Comparison of ENCODE assay signal across 9 cellular contexts in the genomic region with DNA sequence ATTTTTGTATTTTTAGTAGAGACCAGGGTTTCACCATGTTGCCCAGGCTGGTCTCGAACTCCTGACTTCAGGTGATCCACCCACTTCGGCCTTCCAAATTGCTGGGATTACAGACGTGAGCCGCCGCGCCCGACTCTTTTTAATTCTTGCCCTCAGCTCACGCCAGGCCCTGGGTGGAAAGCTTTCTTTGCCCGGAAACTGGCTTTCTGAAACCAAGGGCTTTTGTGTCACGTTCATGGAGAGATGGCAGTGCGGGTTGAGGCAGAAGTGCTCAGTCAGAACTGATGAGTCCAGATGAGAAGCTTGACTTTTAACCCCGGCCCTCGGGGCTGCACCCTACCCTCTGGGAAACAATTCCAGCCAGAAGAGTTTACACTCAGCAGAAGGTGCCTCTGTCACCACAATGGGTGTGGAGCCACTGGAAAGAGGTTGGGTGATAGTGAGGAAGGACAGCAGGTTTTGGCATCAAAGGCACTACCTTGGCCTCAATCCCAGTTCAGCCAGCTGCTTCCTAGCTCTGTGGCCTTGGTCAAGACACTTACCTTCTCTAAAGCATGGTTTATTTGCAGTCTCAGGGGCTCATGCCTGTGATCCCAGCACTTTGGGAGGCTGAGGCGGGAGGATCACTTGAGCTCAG. TPM values are rescaled to one million over a fixed set of nuclear protein-coding genes. Genes with fewer than 3 reads are reported as not detected.
A peak's percentile ranks its signal among the peaks of the same experiment; 100 is the strongest.
DNase-seq lines count a peak whose midpoint lies in the region; TF ChIP-seq lines count a peak whose summit lies in the region.
"Had no signal": no experiment of that assay in that cellular context is flagged by ENCODE, and none has a peak within 500 bp of the region (broad histone marks: within the 10 kb centered on the region; RNA-seq: fewer than 3 reads in every experiment).

No MANE protein-coding gene starts in this region.

- H3K36me3 ChIP-seq in liver (ENCODE audit: control insufficient read depth in 4 of 4, insufficient read depth in 3 of 4, low read depth in 1 of 4, low read length in 3 of 4) (no peaks in the 10 kb centered on the region), suprapubic skin (no peaks in the 10 kb centered on the region)
- H3K36me3 ChIP-seq: cardiac muscle cell had no signal

- H3K36me3 Mint-ChIP-seq in activated T-helper 1 cell treated with anti-CD3 and anti-CD28 coated beads, Interleukin-12 subunit alpha, Interleukin-12 subunit beta, Interleukin-2, Interleukin-4 antibody, amounts not matched to agents 30 ng/mL and 10 ng/mL and 1 ng/mL, durations not matched to agents 14 hours and 24 hours and 36 hours (ENCODE audit: low read depth): peaks cover 8% of the 10 kb centered on the region

- H3K4me3 ChIP-seq in liver (ENCODE audit: low read depth in 1 of 3, low read length in 3 of 3): no peak overlapping the region
- H3K4me3 ChIP-seq in suprapubic skin: peak overlapping the region; percentile 80

- H3K27ac Mint-ChIP-seq in activated T-helper 1 cell treated with anti-CD3 and anti-CD28 coated beads, Interleukin-12 subunit alpha, Interleukin-12 subunit beta, Interleukin-2, Interleukin-4 antibody, amounts not matched to agents 30 ng/mL and 10 ng/mL and 1 ng/mL, durations not matched to agents 14 hours and 24 hours and 36 hours: peak overlapping the region; percentile 34

- H3K27ac ChIP-seq in liver (ENCODE audit: low read depth in 1 of 2, low read length in 2 of 2) (no peak overlapping the region), suprapubic skin (peak overlapping the region; percentile 96)

- DNase-seq in DMS53 (lab: John Stamatoyannopoulos, UW) (peak; percentile 22), DMS53 treated with DMSO at 0.1 percent for 48 hours (lab: John Stamatoyannopoulos, UW; ENCODE audit: unreplicated experiment) (no peak), suprapubic skin (ENCODE audit: low spot score in 2 of 2) (no peak), NK-92 (lab: John Stamatoyannopoulos, UW; ENCODE audit: unreplicated experiment) (no peak), CD1c-positive myeloid dendritic cell (ENCODE audit: extremely low spot score) (no peak)
- no peak for DNase-seq in activated T-helper 1 cell treated with anti-CD3 and anti-CD28 coated beads, Interleukin-12 subunit alpha, Interleukin-12 subunit beta, Interleukin-2, Interleukin-4 antibody, amounts not matched to agents 30 ng/mL and 10 ng/mL and 1 ng/mL, durations not matched to agents 14 hours and 24 hours and 36 hours (ENCODE audit: low spot score)
- DNase-seq in activated CD4-positive, alpha-beta T cell treated with anti-CD3 and anti-CD28 coated beads for 1 hour: no peak

- peak overlapping the region; percentile 54 for H3K4me3 Mint-ChIP-seq in activated T-helper 1 cell treated with anti-CD3 and anti-CD28 coated beads, Interleukin-12 subunit alpha, Interleukin-12 subunit beta, Interleukin-2, Interleukin-4 antibody, amounts not matched to agents 30 ng/mL and 10 ng/mL and 1 ng/mL, durations not matched to agents 14 hours and 24 hours and 36 hours

- H3K27me3 Mint-ChIP-seq in activated T-helper 1 cell treated with anti-CD3 and anti-CD28 coated beads, Interleukin-12 subunit alpha, Interleukin-12 subunit beta, Interleukin-2, Interleukin-4 antibody, amounts not matched to agents 30 ng/mL and 10 ng/mL and 1 ng/mL, durations not matched to agents 14 hours and 24 hours and 36 hours (ENCODE audit: insufficient read depth): no peaks in the 10 kb centered on the region

- TF ChIP-seq RAD21 in liver (IDR thresholded peaks at IDR 0.05): no peak

- H3K9me3 ChIP-seq in liver (ENCODE audit: control insufficient read depth in 4 of 4, low read length in 3 of 4): no peaks in the 10 kb centered on the region
- H3K9me3 ChIP-seq in suprapubic skin: no peaks in the 10 kb centered on the region

- no peak for TF ChIP-seq EP300 in suprapubic skin (IDR thresholded peaks at IDR 0.05)

- H3K27me3 ChIP-seq in liver (ENCODE audit: control insufficient read depth in 4 of 4, insufficient read depth in 4 of 4, low read length in 3 of 4) (no peaks in the 10 kb centered on the region), suprapubic skin (no peaks in the 10 kb centered on the region)
- H3K27me3 ChIP-seq: cardiac muscle cell had no signal

- peaks cover 0 to 13% (median 6%) of the 10 kb centered on the region in 4 donors for H3K4me1 ChIP-seq in liver (ENCODE audit: control insufficient read depth in 4 of 4, insufficient read depth in 4 of 4, low read length in 3 of 4)
- peaks cover 29% of the 10 kb centered on the region for H3K4me1 ChIP-seq in suprapubic skin

- 88% methylated on average over 14 of the region's 14 CpGs for WGBS in liver
- 94% methylated on average over 14 of the region's 14 CpGs for WGBS in suprapubic skin

- TF ChIP-seq CTCF in liver (IDR thresholded peaks at IDR 0.05; ENCODE audit: low read depth, low read length, missing input control) (no peak), suprapubic skin (IDR thresholded peaks at IDR 0.05) (no peak)

- TF ChIP-seq POLR2A in suprapubic skin (IDR thresholded peaks at IDR 0.05): no peak

- H3K4me1 Mint-ChIP-seq in activated T-helper 1 cell treated with anti-CD3 and anti-CD28 coated beads, Interleukin-12 subunit alpha, Interleukin-12 subunit beta, Interleukin-2, Interleukin-4 antibody, amounts not matched to agents 30 ng/mL and 10 ng/mL and 1 ng/mL, durations not matched to agents 14 hours and 24 hours and 36 hours (ENCODE audit: low read depth): peaks cover 8% of the 10 kb centered on the region

- no peak overlapping the region for H3K9ac ChIP-seq in liver (ENCODE audit: low read depth in 1 of 2, low read length in 2 of 2)

- intact Hi-C loops in activated T-helper 1 cell treated with anti-CD3 and anti-CD28 coated beads, Interleukin-12 subunit alpha, Interleukin-12 subunit beta, Interleukin-2, Interleukin-4 antibody, amounts not matched to agents 30 ng/mL and 10 ng/mL and 1 ng/mL, durations not matched to agents 14 hours and 24 hours and 36 hours (cut with micrococcal nuclease): loop anchor here (1.0 to 5.0 kb wide), 4 partner anchors 37 to 329 kb away; a partner anchor contains a TSS

- H3K9me3 Mint-ChIP-seq in activated T-helper 1 cell treated with anti-CD3 and anti-CD28 coated beads, Interleukin-12 subunit alpha, Interleukin-12 subunit beta, Interleukin-2, Interleukin-4 antibody, amounts not matched to agents 30 ng/mL and 10 ng/mL and 1 ng/mL, durations not matched to agents 14 hours and 24 hours and 36 hours: no peaks in the 10 kb centered on the region

TF ChIP-seq in liver, 16 proteins besides CTCF, POLR2A, EP300 and RAD21:
- TF ChIP-seq RXRA (IDR thresholded peaks at IDR 0.05) (peak in 1 of 2 donors; percentile 20), HNF4A (conservative IDR thresholded peaks at IDR 0.05) (peak; percentile 9 to 30), JUND (IDR thresholded peaks at IDR 0.05) (no peak)

RNA-seq across cellular contexts. Expression of a gene that starts 0.9 kb away (rescaled TPM):
- 38.0 and 42.3 TPM in 2 replicates for total RNA-seq in activated T-helper 1 cell treated with anti-CD3 and anti-CD28 coated beads, Interleukin-12 subunit alpha, Interleukin-12 subunit beta, Interleukin-2, Interleukin-4 antibody, amounts not matched to agents 30 ng/mL and 10 ng/mL and 1 ng/mL, durations not matched to agents 14 hours and 24 hours and 36 hours
- 10 to 100 TPM; 19.5 to 55.1 TPM for total RNA-seq in liver
- polyA plus RNA-seq in liver: 10 to 100 TPM; 18.2 to 35.6 TPM
- total RNA-seq in suprapubic skin: 10 to 100 TPM; 26.7 to 33.3 (median 31.8) TPM
